In genomic region chr17:71409712-71410111, GRCh38 we compare ENCODE assay signal across 15 cellular contexts.
DNase-seq lines count a peak whose midpoint lies in the region; ATAC-seq and TF ChIP-seq lines count a peak whose summit lies in the region.
"Had no signal": no experiment of that assay in that cellular context is flagged by ENCODE, and none has a peak within 500 bp of the region (broad histone marks: within the 10 kb centered on the region; RNA-seq: fewer than 3 reads in every experiment).

No MANE protein-coding gene starts in this region.

- TF ChIP-seq CTCF in chondrocyte (IDR thresholded peaks at IDR 0.05), result no peak
- TF ChIP-seq CTCF in osteoblast (IDR thresholded peaks at IDR 0.05; ENCODE audit: extremely low read depth, low read depth, low read length), result no peak
- TF ChIP-seq CTCF in GM10248 (IDR thresholded peaks at IDR 0.05; ENCODE audit: control extremely low read depth, extremely low read depth, low read depth, missing control alignments), result no peak
- TF ChIP-seq CTCF in stomach (IDR thresholded peaks at IDR 0.05), result no peak

- no peaks in the 10 kb centered on the region for H4K20me1 ChIP-seq in osteoblast (ENCODE audit: insufficient read depth, low read length)

- H3K4me3 ChIP-seq in osteoblast (ENCODE audit: insufficient read depth, low read length) (no peak overlapping the region), right cardiac atrium (ENCODE audit: low read length) (no peak overlapping the region), stomach (no peak overlapping the region)
- H3K4me3 ChIP-seq: esophagus muscularis mucosa had no signal

- H3K9me3 ChIP-seq in osteoblast (ENCODE audit: low read depth, low read length), result no peaks in the 10 kb centered on the region
- no peaks in the 10 kb centered on the region for H3K9me3 ChIP-seq in right cardiac atrium (ENCODE audit: control insufficient read depth, low read length)
- H3K9me3 ChIP-seq in stomach, result no peaks in the 10 kb centered on the region
- H3K9me3 ChIP-seq: esophagus muscularis mucosa had no signal

- H3K27ac Mint-ChIP-seq in chondrocyte (ENCODE audit: unreplicated experiment), result peak overlapping the region; percentile 41
- H3K27ac Mint-ChIP-seq: activated CD4-positive, alpha-beta T cell treated with anti-CD3 and anti-CD28 coated beads, Interleukin-2, amount 10 ng/mL, durations not matched to agents 24 days and 14 days; immature natural killer cell had no signal

- no peak for TF ChIP-seq POLR2A in stomach (IDR thresholded peaks at IDR 0.05)

- no peak for ATAC-seq in right cardiac atrium
- ATAC-seq: Panc1 had no signal

- WGBS in right cardiac atrium, result 88% methylated on average over 4 of the region's 4 CpGs
- WGBS in stomach, 5 donors, result 92 to 97% (median 96%) methylated on average over 4 of the region's 4 CpGs

- H3K27ac ChIP-seq in osteoblast (ENCODE audit: low read depth, low read length) (peak overlapping the region; percentile 2), caudate nucleus (ENCODE audit: low read depth, low read length) (no peak overlapping the region), right cardiac atrium (ENCODE audit: low read length) (no peak overlapping the region), stomach (no peak overlapping the region)
- H3K27ac ChIP-seq: esophagus muscularis mucosa had no signal

- H3K4me2 ChIP-seq in osteoblast (ENCODE audit: insufficient read depth, low read length), result no peak overlapping the region

- H3K27me3 Mint-ChIP-seq in chondrocyte (ENCODE audit: low read depth), result no peaks in the 10 kb centered on the region
- H3K27me3 Mint-ChIP-seq: activated CD4-positive, alpha-beta T cell treated with anti-CD3 and anti-CD28 coated beads, Interleukin-2, amount 10 ng/mL, durations not matched to agents 24 days and 14 days had no signal

- no peak for TF ChIP-seq EP300 in stomach (IDR thresholded peaks at IDR 0.05)

- H3K36me3 ChIP-seq in osteoblast (ENCODE audit: insufficient read depth, low read length) (no peaks in the 10 kb centered on the region), stomach (no peaks in the 10 kb centered on the region)
- H3K36me3 ChIP-seq: esophagus muscularis mucosa had no signal

- POLR2A ChIA-PET in GM10248 (lab: Yijun Ruan, JAX), result no interaction called here

- H3K36me3 Mint-ChIP-seq in chondrocyte (ENCODE audit: low read depth), result no peaks in the 10 kb centered on the region
- H3K36me3 Mint-ChIP-seq: immature natural killer cell had no signal

- intact Hi-C loops in right cardiac atrium (cut with DNase I) (no loop called here), stomach (cut with DNase I; ENCODE audit: low total_unique reads) (no loop called here)

- no peak overlapping the region for H2AFZ ChIP-seq in osteoblast (ENCODE audit: low read length)

- H3K9me3 Mint-ChIP-seq in chondrocyte (ENCODE audit: low read depth), result no peaks in the 10 kb centered on the region

- peaks cover 28% of the 10 kb centered on the region for H3K4me1 ChIP-seq in osteoblast (ENCODE audit: insufficient read depth, low read length)
- H3K4me1 ChIP-seq in right cardiac atrium (ENCODE audit: control insufficient read depth, insufficient read depth, low read length), result no peaks in the 10 kb centered on the region
- H3K4me1 ChIP-seq in stomach, result no peaks in the 10 kb centered on the region
- H3K4me1 ChIP-seq: esophagus muscularis mucosa had no signal

- no peaks in the 10 kb centered on the region for H3K27me3 ChIP-seq in osteoblast (ENCODE audit: insufficient read depth, low read length)
- H3K27me3 ChIP-seq in right cardiac atrium (ENCODE audit: control insufficient read depth, insufficient read depth), result no peaks in the 10 kb centered on the region
- H3K27me3 ChIP-seq in stomach, result no peaks in the 10 kb centered on the region
- H3K27me3 ChIP-seq: esophagus muscularis mucosa had no signal

- H3K4me3 Mint-ChIP-seq in chondrocyte (ENCODE audit: unreplicated experiment), result no peak overlapping the region
- H3K4me3 Mint-ChIP-seq: activated CD4-positive, alpha-beta T cell treated with anti-CD3 and anti-CD28 coated beads, Interleukin-2, amount 10 ng/mL, durations not matched to agents 24 days and 14 days; immature natural killer cell had no signal

- H3K79me2 ChIP-seq in osteoblast (ENCODE audit: insufficient read depth, low read length), result no peaks in the 10 kb centered on the region

- peak; percentile 59 for DNase-seq in GM04504 (ENCODE audit: low read depth)
- DNase-seq in NCI-H1105 treated with DMSO at 0.1 percent for 48 hours (lab: John Stamatoyannopoulos, UW), result peak; percentile 52
- DNase-seq in chondrocyte (ENCODE audit: low spot score), result no peak
- peak; percentile 76 for DNase-seq in osteoblast (ENCODE audit: insufficient read length, low spot score, missing footprints)
- DNase-seq in caudate nucleus (lab: John Stamatoyannopoulos, UW), result no peak
- no peak for DNase-seq in right cardiac atrium
- DNase-seq in GM10248 (ENCODE audit: extremely low spot score), result no peak
- DNase-seq in stomach, result no peak
- DNase-seq: activated CD4-positive, alpha-beta T cell treated with anti-CD3 and anti-CD28 coated beads, Interleukin-2, amount 10 ng/mL, durations not matched to agents 24 days and 14 days; central memory CD4-positive, alpha-beta T cell; immature natural killer cell; NCI-H345; T-helper 2 cell had no signal

- H3K4me1 Mint-ChIP-seq in chondrocyte (ENCODE audit: low read depth), result peaks cover 32% of the 10 kb centered on the region
- H3K4me1 Mint-ChIP-seq: activated CD4-positive, alpha-beta T cell treated with anti-CD3 and anti-CD28 coated beads, Interleukin-2, amount 10 ng/mL, durations not matched to agents 24 days and 14 days; immature natural killer cell had no signal

- CTCF ChIA-PET in GM10248 (lab: Yijun Ruan, JAX), result no interaction called here

Comparison
In these comparisons a context has a peak if more than half of its experiments do, and no peak if none do; other contexts are left out.
1. DNase-seq: peak in GM04504 (single experiment), NCI-H1105 treated with DMSO at 0.1 percent for 48 hours (single experiment) and osteoblast (single experiment); none in chondrocyte (single experiment), caudate nucleus (0 of 61), right cardiac atrium (0 of 3), GM10248 (single experiment) and stomach (single experiment).